In the genomic region with DNA sequence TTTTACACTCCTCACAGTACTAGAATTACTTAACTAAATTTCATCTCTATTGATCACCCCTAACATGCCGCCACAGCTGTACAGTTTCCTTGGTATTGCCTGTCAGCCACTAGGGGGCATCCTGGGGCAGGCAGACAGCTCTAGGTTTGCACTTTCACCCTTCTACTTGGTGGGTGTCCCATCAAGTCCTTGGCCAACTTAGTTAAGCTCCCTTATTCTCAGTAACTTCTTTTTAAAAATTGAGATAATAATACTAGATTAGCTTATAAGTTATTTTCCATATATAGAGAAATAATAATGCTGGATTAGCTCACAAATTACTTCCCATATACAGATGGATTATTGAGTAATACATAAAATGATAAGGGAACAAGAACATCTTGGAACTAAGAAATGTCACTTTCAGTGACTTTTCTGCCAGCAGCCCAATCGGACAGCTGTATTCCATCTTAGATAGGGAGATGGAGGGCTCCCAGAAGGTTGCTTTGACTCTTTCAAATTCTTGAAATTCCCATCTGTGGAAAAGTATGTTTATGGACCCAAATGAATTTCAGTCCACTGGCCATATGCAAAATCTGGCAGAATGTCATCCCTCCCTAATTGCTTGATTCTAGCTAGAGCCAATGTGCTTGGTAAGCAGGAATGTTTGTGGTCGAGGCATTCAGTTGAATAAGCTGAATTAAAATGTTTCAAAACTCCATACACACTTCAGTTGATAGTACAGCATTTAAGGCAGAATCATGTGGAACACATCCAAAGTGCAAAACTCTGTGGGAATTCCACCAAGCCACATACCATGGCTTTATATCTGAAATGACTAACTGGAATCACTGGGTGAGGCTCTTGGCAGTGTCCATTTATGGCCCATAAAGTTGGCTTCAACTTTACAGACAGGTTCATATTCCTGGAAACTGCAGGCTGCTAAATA, we compare ENCODE assay signal across 8 cellular contexts.
DNase-seq lines count a peak whose midpoint lies in the region; ATAC-seq, FAIRE-seq and TF ChIP-seq lines count a peak whose summit lies in the region.

No MANE protein-coding gene starts in this region.

- no peaks in the 10 kb centered on the region for H3K9me3 ChIP-seq in body of pancreas

- DNase-seq in SK-N-DZ (ENCODE audit: low spot score) (peak; percentile 30), body of pancreas (peak; percentile 36 to 57 (median 47)), kidney glomerular epithelial cell (lab: John Stamatoyannopoulos, UW) (peak; percentile 89), DMS79 (lab: John Stamatoyannopoulos, UW) (no peak)
- DNase-seq in stimulated activated CD8-positive, alpha-beta memory T cell treated with anti-CD3 and anti-CD28 coated beads, Interleukin-4, amount 100 ng/mL, for 48 hours, result peak; percentile 57

- intact Hi-C loops in body of pancreas (cut with DNase I), result no loop called here

- FAIRE-seq in G401.6 (lab: Jason Lieb, UNC), result peak; percentile 23

- no peaks in the 10 kb centered on the region for H3K27me3 ChIP-seq in body of pancreas

- peak; percentile 87 for ATAC-seq in GM19463 (IDR thresholded peaks at IDR 0.05; ENCODE audit: unreplicated experiment)
- ATAC-seq in HG03469 (IDR thresholded peaks at IDR 0.05; ENCODE audit: unreplicated experiment), result peak; percentile 93
- ATAC-seq in body of pancreas, result peak; percentile 63

- WGBS in body of pancreas, 2 donors, result 78 to 80% methylated on average over 3 of the region's 3 CpGs

- H3K4me3 ChIP-seq in body of pancreas, result no peak overlapping the region

- TF ChIP-seq POLR2A in body of pancreas (IDR thresholded peaks at IDR 0.05), result no peak

- H3K4me1 ChIP-seq in body of pancreas, result no peaks in the 10 kb centered on the region

- no peak overlapping the region for H3K27ac ChIP-seq in body of pancreas

- peak; percentile 47 to 61 (median 50) for TF ChIP-seq CTCF in body of pancreas (IDR thresholded peaks at IDR 0.05)

- no peaks in the 10 kb centered on the region for H3K36me3 ChIP-seq in body of pancreas (replicated peaks in 1 of 2; ENCODE audit: insufficient read depth in 1 of 2, low read depth in 2 of 2)
